27 cellular contexts compared by ENCODE assay signal in the genomic region with DNA sequence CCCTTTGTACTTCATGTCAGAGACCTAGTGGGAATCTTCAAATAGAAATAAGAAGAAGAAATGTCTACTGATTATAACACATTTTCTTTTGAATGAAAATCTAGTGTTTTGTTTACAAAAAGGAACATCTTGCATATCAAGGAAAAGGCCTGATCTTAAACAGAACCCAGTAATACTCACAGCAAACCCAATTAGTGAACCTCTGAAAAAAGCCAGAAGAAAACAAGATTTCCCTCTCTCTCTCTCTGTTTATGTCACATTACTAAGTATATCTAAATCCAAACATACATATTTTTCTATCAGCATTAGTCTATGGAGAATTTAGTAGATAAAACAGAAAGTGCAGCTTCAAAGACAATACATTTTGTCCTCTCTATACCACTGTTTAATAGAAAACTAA.
"Had no signal": no experiment of that assay in that cellular context is flagged by ENCODE, and none has a peak within 500 bp of the region (broad histone marks: within the 10 kb centered on the region; RNA-seq: fewer than 3 reads in every experiment).

No MANE protein-coding gene starts in this region.

- H3K27me3 ChIP-seq: stomach, suprapubic skin, testis, thyroid gland, tibial artery, tibial nerve, transverse colon, upper lobe of left lung, upper lobe of right lung, uterus, vagina had no signal

- H3K27ac ChIP-seq: suprapubic skin, testis, thoracic aorta, thyroid gland, tibial artery, tibial nerve, transverse colon, upper lobe of left lung, upper lobe of right lung, uterus, vagina had no signal

- H3K36me3 ChIP-seq: stomach, suprapubic skin, thoracic aorta, thyroid gland, tibial artery, tibial nerve, transverse colon, upper lobe of left lung, upper lobe of right lung, uterus, vagina had no signal

- FAIRE-seq: urothelium cell line had no signal

- DNase-seq: stimulated activated CD4-positive, alpha-beta T cell treated with anti-CD3 and anti-CD28 coated beads, Interleukin-2, amount 100 ng/mL, for 48 hours; stimulated activated CD4-positive, alpha-beta T cell treated with anti-CD3 and anti-CD28 coated beads, Interleukin-4, amount 100 ng/mL, for 1 hour; stimulated activated CD4-positive, alpha-beta T cell treated with anti-CD3 and anti-CD28 coated beads, Interleukin-4, amount 100 ng/mL, for 24 hours; stimulated activated CD4-positive, alpha-beta T cell treated with anti-CD3 and anti-CD28 coated beads, Interleukin-4, amount 100 ng/mL, for 4 hours; stimulated activated CD8-positive, alpha-beta memory T cell treated with anti-CD3 and anti-CD28 coated beads, Interleukin-4, amount 100 ng/mL, for 48 hours; stimulated activated naive B cell treated with anti-CD40 and anti-IgM and Interleukin-4, amounts not matched to agents 10 μg/mL and 1 μg/mL and 100 μg/mL, for 72 hours; stimulated activated naive CD4-positive, alpha-beta T cell; stimulated activated naive CD4-positive, alpha-beta T cell treated with Interleukin-2 at 50 U/mL for 16 hours; stimulated activated naive CD8-positive, alpha-beta T cell treated with anti-CD3 and anti-CD28 coated beads, Interleukin-15, amount 100 ng/mL, for 72 hours; stimulated activated naive CD8-positive, alpha-beta T cell treated with anti-CD3 and anti-CD28 coated beads, Interleukin-15, Interleukin-2, amounts not matched to agents 100 U/mL and 50 U/mL, for 24 hours; stomach; substantia nigra; testis; thyroid gland; tibial artery; transverse colon; trophoblast cell; upper lobe of left lung; upper lobe of right lung; uterus had no signal

- H3K9me3 ChIP-seq: stomach, suprapubic skin, testis, thoracic aorta, thyroid gland, tibial artery, tibial nerve, transverse colon, upper lobe of left lung, upper lobe of right lung, uterus, vagina had no signal

- H3K4me3 ChIP-seq: stomach, suprapubic skin, testis, thoracic aorta, thyroid gland, tibial artery, tibial nerve, transverse colon, upper lobe of left lung, upper lobe of right lung, uterus, vagina had no signal

- H3K4me1 ChIP-seq: suprapubic skin, testis, thyroid gland, transverse colon, upper lobe of left lung, upper lobe of right lung had no signal

- ATAC-seq: stimulated activated effector memory CD8-positive, alpha-beta T cell treated with anti-CD3 and anti-CD28 coated beads, Interleukin-12 subunit alpha, Interleukin-12 subunit beta, amount 100 ng/mL, for 72 hours; stimulated activated memory B cell treated with anti-CD40 and anti-IgM and Interleukin-4, amounts not matched to agents 10 μg/mL and 1 μg/mL and 100 μg/mL, for 72 hours; stimulated activated naive B cell treated with anti-CD40 and anti-IgM and Interleukin-4, amounts not matched to agents 10 μg/mL and 1 μg/mL and 100 μg/mL, for 72 hours; stimulated activated naive CD8-positive, alpha-beta T cell treated with anti-CD3 and anti-CD28 coated beads, Interleukin-15, amount 100 ng/mL, for 72 hours; stimulated activated naive CD8-positive, alpha-beta T cell treated with anti-CD3 and anti-CD28 coated beads, Interleukin-15, Interleukin-2, amounts not matched to agents 100 U/mL and 50 U/mL, for 24 hours; upper lobe of right lung had no signal
